In genomic region chr12:32478166-32478565, GRCh38 we compare ENCODE assay signal across 16 cellular contexts.
"Had no signal": no experiment of that assay in that cellular context is flagged by ENCODE, and none has a peak within 500 bp of the region (broad histone marks: within the 10 kb centered on the region; RNA-seq: fewer than 3 reads in every experiment).

No MANE protein-coding gene starts in this region.

- H3K36me3 ChIP-seq: cardiac muscle cell had no signal

- H3K4me1 ChIP-seq: parathyroid adenoma had no signal

- H2AFZ ChIP-seq: parathyroid adenoma had no signal

- H3K4me3 ChIP-seq: cardiac muscle cell had no signal

- H3K27me3 Mint-ChIP-seq: activated naive CD8-positive, alpha-beta T cell treated with anti-CD3 and anti-CD28 coated beads for 36 hours had no signal

- H3K27me3 ChIP-seq: cardiac muscle cell had no signal

- DNase-seq: activated CD4-positive, alpha-beta memory T cell treated with anti-CD3 and anti-CD28 coated beads for 36 hours; activated CD4-positive, alpha-beta T cell treated with anti-CD3 and anti-CD28 coated beads for 4 hours; activated gamma-delta T cell treated with Interleukin-2 at 50 U/mL for 16 hours; activated naive CD8-positive, alpha-beta T cell treated with anti-CD3 and anti-CD28 coated beads for 36 hours; activated T-cell treated with anti-CD3 and anti-CD28 coated beads for 4 hours; amniotic stem cell; immature natural killer cell; left ventricle myocardium superior; natural killer cell; stimulated activated CD4-positive, alpha-beta T cell treated with anti-CD3 and anti-CD28 coated beads, Interleukin-12 subunit alpha, Interleukin-12 subunit beta, amount 100 ng/mL, for 4 hours; stimulated activated CD4-positive, alpha-beta T cell treated with anti-CD3 and anti-CD28 coated beads, Interleukin-1b, Interleukin-23, amount 100 ng/mL, for 48 hours; stimulated activated CD8-positive, alpha-beta memory T cell treated with anti-CD3 and anti-CD28 coated beads, Interleukin-4, amount 100 ng/mL, for 48 hours; stimulated activated naive CD4-positive, alpha-beta T cell had no signal

- H3K9me3 Mint-ChIP-seq: activated CD4-positive, alpha-beta memory T cell treated with anti-CD3 and anti-CD28 coated beads for 36 hours; activated naive CD8-positive, alpha-beta T cell treated with anti-CD3 and anti-CD28 coated beads for 36 hours; activated T-helper 1 cell treated with anti-CD3 and anti-CD28 coated beads, Interleukin-12 subunit alpha, Interleukin-12 subunit beta, Interleukin-2, Interleukin-4 antibody, amounts not matched to agents 30 ng/mL and 10 ng/mL and 1 ng/mL, durations not matched to agents 14 hours and 24 hours and 36 hours; natural killer cell had no signal

- H3K27ac ChIP-seq: parathyroid adenoma had no signal

- H3K79me2 ChIP-seq: parathyroid adenoma had no signal

- H3K27ac Mint-ChIP-seq: activated CD4-positive, alpha-beta memory T cell treated with anti-CD3 and anti-CD28 coated beads for 36 hours; activated naive CD8-positive, alpha-beta T cell treated with anti-CD3 and anti-CD28 coated beads for 36 hours; activated T-helper 1 cell treated with anti-CD3 and anti-CD28 coated beads, Interleukin-12 subunit alpha, Interleukin-12 subunit beta, Interleukin-2, Interleukin-4 antibody, amounts not matched to agents 30 ng/mL and 10 ng/mL and 1 ng/mL, durations not matched to agents 14 hours and 24 hours and 36 hours; immature natural killer cell; natural killer cell had no signal

- H3K36me3 Mint-ChIP-seq: activated CD4-positive, alpha-beta memory T cell treated with anti-CD3 and anti-CD28 coated beads for 36 hours; activated naive CD8-positive, alpha-beta T cell treated with anti-CD3 and anti-CD28 coated beads for 36 hours; immature natural killer cell; natural killer cell had no signal

- ATAC-seq: left ventricle myocardium superior, natural killer cell had no signal

- H3K9ac ChIP-seq: parathyroid adenoma had no signal

- H3K4me3 Mint-ChIP-seq: activated CD4-positive, alpha-beta memory T cell treated with anti-CD3 and anti-CD28 coated beads for 36 hours; activated naive CD8-positive, alpha-beta T cell treated with anti-CD3 and anti-CD28 coated beads for 36 hours; activated T-helper 1 cell treated with anti-CD3 and anti-CD28 coated beads, Interleukin-12 subunit alpha, Interleukin-12 subunit beta, Interleukin-2, Interleukin-4 antibody, amounts not matched to agents 30 ng/mL and 10 ng/mL and 1 ng/mL, durations not matched to agents 14 hours and 24 hours and 36 hours; immature natural killer cell; natural killer cell had no signal
